35 cellular contexts compared by ENCODE assay signal in genomic region chr11:85896871-85897270, GRCh38. TPM values are rescaled to one million over a fixed set of nuclear protein-coding genes. Genes with fewer than 3 reads are reported as not detected.
"Had no signal": no experiment of that assay in that cellular context is flagged by ENCODE, and none has a peak within 500 bp of the region (broad histone marks: within the 10 kb centered on the region; RNA-seq: fewer than 3 reads in every experiment).

No MANE protein-coding gene starts in this region.

- H3K36me3 Mint-ChIP-seq: mesothelial cell of epicardium; naive B cell; natural killer cell; neural progenitor cell; stimulated activated memory B cell treated with anti-CD40 and anti-IgM and Interleukin-4, amounts not matched to agents 10 μg/mL and 1 μg/mL and 100 μg/mL, for 72 hours; type B pancreatic cell had no signal

- H3K4me1 ChIP-seq: left lung, lower lobe of right lung, parathyroid adenoma, psoas muscle, right atrium auricular region, right lobe of liver, tibial nerve, vagina had no signal

- H3K27ac ChIP-seq: left lung, lower lobe of right lung, neural progenitor cell, neutrophil, parathyroid adenoma, psoas muscle, right atrium auricular region, right lobe of liver, tibial nerve, vagina had no signal

- H3K27me3 Mint-ChIP-seq: stimulated activated memory B cell treated with anti-CD40 and anti-IgM and Interleukin-4, amounts not matched to agents 10 μg/mL and 1 μg/mL and 100 μg/mL, for 72 hours; stimulated activated naive CD8-positive, alpha-beta T cell treated with anti-CD3 and anti-CD28 coated beads, Interleukin-15, amount 100 ng/mL, for 72 hours; type B pancreatic cell had no signal

- H3K4me2 ChIP-seq: neural progenitor cell, smooth muscle cell had no signal

- H2AFZ ChIP-seq: neural progenitor cell, parathyroid adenoma had no signal

- H3K9me3 ChIP-seq: left lung, lower lobe of right lung, neutrophil, psoas muscle, right atrium auricular region, right lobe of liver, tibial nerve, vagina had no signal

- H3K9me3 Mint-ChIP-seq: natural killer cell; neural progenitor cell; stimulated activated memory B cell treated with anti-CD40 and anti-IgM and Interleukin-4, amounts not matched to agents 10 μg/mL and 1 μg/mL and 100 μg/mL, for 72 hours; stimulated activated naive CD8-positive, alpha-beta T cell treated with anti-CD3 and anti-CD28 coated beads, Interleukin-15, amount 100 ng/mL, for 72 hours; type B pancreatic cell had no signal

- H3K9ac ChIP-seq: neural progenitor cell, parathyroid adenoma had no signal

- H3K36me3 ChIP-seq: left lung, lower lobe of right lung, neural progenitor cell, neutrophil, right atrium auricular region, right lobe of liver, tibial nerve, vagina had no signal

- H3K4me3 ChIP-seq: left lung, lower lobe of right lung, neural progenitor cell, psoas muscle, right atrium auricular region, right lobe of liver, smooth muscle cell, tibial nerve, vagina had no signal

- H3K4me3 Mint-ChIP-seq: mesothelial cell of epicardium; naive B cell; natural killer cell; nephron progenitor cell; neural progenitor cell; stimulated activated memory B cell treated with anti-CD40 and anti-IgM and Interleukin-4, amounts not matched to agents 10 μg/mL and 1 μg/mL and 100 μg/mL, for 72 hours; stimulated activated naive CD8-positive, alpha-beta T cell treated with anti-CD3 and anti-CD28 coated beads, Interleukin-15, amount 100 ng/mL, for 72 hours; type B pancreatic cell had no signal

- H3K79me2 ChIP-seq: parathyroid adenoma had no signal

- H3K27ac Mint-ChIP-seq: mesothelial cell of epicardium; naive B cell; natural killer cell; nephron progenitor cell; neural progenitor cell; stimulated activated memory B cell treated with anti-CD40 and anti-IgM and Interleukin-4, amounts not matched to agents 10 μg/mL and 1 μg/mL and 100 μg/mL, for 72 hours; stimulated activated naive CD8-positive, alpha-beta T cell treated with anti-CD3 and anti-CD28 coated beads, Interleukin-15, amount 100 ng/mL, for 72 hours; type B pancreatic cell had no signal

- ATAC-seq: left colon; left lung; lower lobe of right lung; natural killer cell; psoas muscle; right lobe of liver; stimulated activated memory B cell treated with anti-CD40 and anti-IgM and Interleukin-4, amounts not matched to agents 10 μg/mL and 1 μg/mL and 100 μg/mL, for 72 hours; stimulated activated naive CD8-positive, alpha-beta T cell treated with anti-CD3 and anti-CD28 coated beads, Interleukin-15, amount 100 ng/mL, for 72 hours had no signal

- H3K4me1 Mint-ChIP-seq: naive B cell; natural killer cell; stimulated activated memory B cell treated with anti-CD40 and anti-IgM and Interleukin-4, amounts not matched to agents 10 μg/mL and 1 μg/mL and 100 μg/mL, for 72 hours; stimulated activated naive CD8-positive, alpha-beta T cell treated with anti-CD3 and anti-CD28 coated beads, Interleukin-15, amount 100 ng/mL, for 72 hours had no signal

- DNase-seq: hippocampal formation; kidney; left colon; left lung; lower lobe of right lung; mesendoderm; naive B cell; natural killer cell; nephron progenitor cell; occipital lobe; psoas muscle; right lobe of liver; stimulated activated CD4-positive, alpha-beta T cell treated with anti-CD3 and anti-CD28 coated beads, Interleukin-1b, Interleukin-23, amount 100 ng/mL, for 48 hours; stimulated activated CD4-positive, alpha-beta T cell treated with anti-CD3 and anti-CD28 coated beads, Interleukin-2, amount 100 ng/mL, for 48 hours; stimulated activated CD4-positive, alpha-beta T cell treated with anti-CD3 and anti-CD28 coated beads, Interleukin-4, amount 100 ng/mL, for 4 hours; stimulated activated CD8-positive, alpha-beta memory T cell treated with anti-CD3 and anti-CD28 coated beads, Interleukin-4, amount 100 ng/mL, for 48 hours; stimulated activated naive CD4-positive, alpha-beta T cell treated with Interleukin-2 at 50 U/mL for 16 hours; stimulated activated naive CD8-positive, alpha-beta T cell treated with anti-CD3 and anti-CD28 coated beads, Interleukin-15, amount 100 ng/mL, for 72 hours; substantia nigra had no signal

- H3K27me3 ChIP-seq: left lung, neural progenitor cell, neutrophil, right atrium auricular region, right lobe of liver, tibial nerve, vagina had no signal

RNA-seq across cellular contexts. Expression of gene CCDC83, which starts 41.7 kb away (rescaled TPM):
- total RNA-seq: kidney, left colon, left lung, liver, lower lobe of right lung, mesothelial cell of epicardium, occipital lobe, osteocyte, posterior vena cava, psoas muscle, right atrium auricular region, right lobe of liver, skeletal muscle tissue, smooth muscle cell, temporal lobe, tibial nerve, urinary bladder, vagina had no signal
- polyA plus RNA-seq: liver, psoas muscle, smooth muscle cell, urinary bladder had no signal
